ENCODE assay signal across 24 cellular contexts in the genomic region with DNA sequence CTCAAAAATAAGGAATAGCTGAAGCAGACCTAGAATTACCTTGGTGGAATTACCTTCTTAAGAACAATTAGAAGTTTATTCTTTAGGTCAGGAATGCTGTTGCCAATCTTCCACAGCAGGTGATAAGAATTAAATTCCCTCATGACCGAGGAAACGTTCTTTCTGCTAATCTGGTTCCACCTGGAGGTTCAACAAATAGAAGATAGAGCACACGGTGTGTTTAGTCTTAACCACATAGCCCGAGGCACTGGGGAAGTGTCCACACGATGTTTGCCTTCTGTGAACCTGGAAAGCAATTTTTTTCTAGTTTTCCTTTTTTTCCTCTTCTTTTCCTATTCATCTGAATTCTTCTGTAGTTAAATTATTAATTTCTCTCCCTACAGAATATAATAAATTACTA.
"Had no signal": no experiment of that assay in that cellular context is flagged by ENCODE, and none has a peak within 500 bp of the region (broad histone marks: within the 10 kb centered on the region; RNA-seq: fewer than 3 reads in every experiment).

No MANE protein-coding gene starts in this region.

- DNase-seq: activated CD4-positive, alpha-beta T cell treated with anti-CD3 and anti-CD28 coated beads for 1 hour; activated CD4-positive, alpha-beta T cell treated with anti-CD3 and anti-CD28 coated beads, Interleukin-2, amount 50 U/mL, for 1 hour; activated CD8-positive, alpha-beta T cell treated with anti-CD3 and anti-CD28 coated beads, Interleukin-2, amount 10 ng/mL, durations not matched to agents 7 days and 5 days; activated gamma-delta T cell treated with Interleukin-2 at 50 U/mL for 16 hours; activated T-cell treated with anti-CD3 and anti-CD28 coated beads, Interleukin-2, amount 50 U/mL, for 1 hour; anterior cingulate cortex; caudate nucleus; dermis blood vessel endothelial cell; effector CD8-positive, alpha-beta T cell; glutamatergic neuron; hippocampal formation; kidney glomerular epithelial cell; left ventricle myocardium inferior; natural killer cell; right cardiac atrium; stimulated activated CD4-positive, alpha-beta T cell treated with anti-CD3 and anti-CD28 coated beads, Interleukin-12 subunit alpha, Interleukin-12 subunit beta, amount 100 ng/mL, for 4 hours; stimulated activated CD4-positive, alpha-beta T cell treated with anti-CD3 and anti-CD28 coated beads, Interleukin-4, amount 100 ng/mL, for 4 hours; substantia nigra; thyroid gland had no signal

- H3K9me3 Mint-ChIP-seq: activated naive CD4-positive, alpha-beta T cell treated with anti-CD3 and anti-CD28 coated beads, Interleukin-2, amount 50 U/mL, for 24 hours; brain; mesothelial cell of epicardium had no signal

- H3K4me3 ChIP-seq: esophagus muscularis mucosa, left ventricle myocardium inferior, thyroid gland had no signal

- ATAC-seq: activated CD8-positive, alpha-beta T cell treated with anti-CD3 and anti-CD28 coated beads, Interleukin-2, amount 10 ng/mL, durations not matched to agents 7 days and 5 days; natural killer cell; right cardiac atrium had no signal

- H3K27me3 ChIP-seq: esophagus muscularis mucosa, thyroid gland had no signal

- H3K4me3 Mint-ChIP-seq: activated CD8-positive, alpha-beta T cell treated with anti-CD3 and anti-CD28 coated beads, Interleukin-2, amount 10 ng/mL, durations not matched to agents 7 days and 5 days; activated naive CD4-positive, alpha-beta T cell treated with anti-CD3 and anti-CD28 coated beads, Interleukin-2, amount 50 U/mL, for 24 hours; brain; mesothelial cell of epicardium; natural killer cell; stimulated activated naive CD8-positive, alpha-beta T cell treated with anti-CD3 and anti-CD28 coated beads, Interleukin-15, Interleukin-2, amounts not matched to agents 100 ng/mL and 50 ng/mL, for 24 hours had no signal

- H3K27me3 Mint-ChIP-seq: brain; stimulated activated naive CD8-positive, alpha-beta T cell treated with anti-CD3 and anti-CD28 coated beads, Interleukin-15, Interleukin-2, amounts not matched to agents 100 ng/mL and 50 ng/mL, for 24 hours had no signal

- H3K36me3 Mint-ChIP-seq: activated naive CD4-positive, alpha-beta T cell treated with anti-CD3 and anti-CD28 coated beads, Interleukin-2, amount 50 U/mL, for 24 hours; brain; mesothelial cell of epicardium; natural killer cell had no signal

- H3K36me3 ChIP-seq: esophagus muscularis mucosa, left ventricle myocardium inferior, thyroid gland had no signal

- H3K4me1 Mint-ChIP-seq: activated naive CD4-positive, alpha-beta T cell treated with anti-CD3 and anti-CD28 coated beads, Interleukin-2, amount 50 U/mL, for 24 hours; brain; natural killer cell had no signal

- H3K27ac ChIP-seq: esophagus muscularis mucosa, left ventricle myocardium inferior, thyroid gland had no signal

- H3K27ac Mint-ChIP-seq: activated CD8-positive, alpha-beta T cell treated with anti-CD3 and anti-CD28 coated beads, Interleukin-2, amount 10 ng/mL, durations not matched to agents 7 days and 5 days; activated naive CD4-positive, alpha-beta T cell treated with anti-CD3 and anti-CD28 coated beads, Interleukin-2, amount 50 U/mL, for 24 hours; mesothelial cell of epicardium; natural killer cell; stimulated activated naive CD8-positive, alpha-beta T cell treated with anti-CD3 and anti-CD28 coated beads, Interleukin-15, Interleukin-2, amounts not matched to agents 100 ng/mL and 50 ng/mL, for 24 hours had no signal

- H3K9me3 ChIP-seq: esophagus muscularis mucosa, left ventricle myocardium inferior, thyroid gland had no signal

- H3K4me1 ChIP-seq: left ventricle myocardium inferior, thyroid gland had no signal
